8 cellular contexts compared by ENCODE assay signal in genomic region chr3:57597973-57598351, GRCh38. TPM values are rescaled to one million over a fixed set of nuclear protein-coding genes. Genes with fewer than 3 reads are reported as not detected.
DNase-seq lines count a peak whose midpoint lies in the region; ATAC-seq lines count a peak whose summit lies in the region.

No MANE protein-coding gene starts in this region.

- peaks cover 51 to 61% of the 10 kb centered on the region in 2 donors for H3K4me1 Mint-ChIP-seq in immature natural killer cell

- H3K36me3 Mint-ChIP-seq in immature natural killer cell, result peaks cover 0 to 4% (median 0%) of the 10 kb centered on the region in 3 donors

- no peak for ATAC-seq in HG03139 (IDR thresholded peaks at IDR 0.05; ENCODE audit: unreplicated experiment)

- peaks cover 19 to 24% (median 23%) of the 10 kb centered on the region in 3 donors for H3K27me3 Mint-ChIP-seq in immature natural killer cell (ENCODE audit: low read depth in 3 of 3)

- peak overlapping the region; percentile 100 for H3K27ac Mint-ChIP-seq in immature natural killer cell

- peak overlapping the region; percentile 91 for H3K27ac ChIP-seq in substantia nigra (ENCODE audit: low read depth, low read length, poor library complexity, severe bottlenecking)

- peak; percentile 26 to 40 for DNase-seq in stimulated activated CD4-positive, alpha-beta T cell treated with anti-CD3 and anti-CD28 coated beads, Interleukin-4, amount 100 ng/mL, for 4 hours
- no peak for DNase-seq in stimulated activated CD4-positive, alpha-beta T cell treated with anti-CD3 and anti-CD28 coated beads, Interleukin-4, amount 100 ng/mL, for 24 hours
- DNase-seq in activated gamma-delta T cell treated with Interleukin-2 at 50 U/mL for 16 hours (peak; percentile 26), immature natural killer cell (no peak), substantia nigra (lab: John Stamatoyannopoulos, UW) (no peak), SHP77 (lab: John Stamatoyannopoulos, UW) (no peak), SK-N-DZ (ENCODE audit: low spot score) (no peak)

- peak overlapping the region; percentile 95 to 100 (median 98) for H3K4me3 Mint-ChIP-seq in immature natural killer cell

- no peaks in the 10 kb centered on the region for H3K9me3 Mint-ChIP-seq in immature natural killer cell

RNA-seq across cellular contexts. Expression of gene ARF4, which starts 0.8 kb away (rescaled TPM):
- polyA plus RNA-seq in immature natural killer cell, result 100 to 1,000 TPM; 136 to 221 (median 158) TPM
- polyA plus RNA-seq in SK-N-DZ (2014; cell fraction: cytosol; rRNA removed), result 159 and 163 TPM in 2 replicates
- 71.3 and 78.8 TPM in 2 replicates for polyA plus RNA-seq in SK-N-DZ (2014; cell fraction: nucleus; rRNA removed)

RNA-seq across cellular contexts. Expression of gene PDE12, which starts 41.9 kb away (rescaled TPM):
- 10 to 100 TPM in 2 of 3 donors, 1 to 10 TPM in 1; 7.4 to 21.3 (median 15.3) TPM for polyA plus RNA-seq in immature natural killer cell
- 5.2 and 8.5 TPM in 2 replicates for polyA plus RNA-seq in SK-N-DZ (2014; cell fraction: cytosol; rRNA removed)
- polyA plus RNA-seq in SK-N-DZ (2014; cell fraction: nucleus; rRNA removed), result 3.6 and 4.6 TPM in 2 replicates

RNA-seq across cellular contexts. Expression of gene DNAH12, which starts 53.8 kb away (rescaled TPM):
- polyA plus RNA-seq in immature natural killer cell, result not detected
- not detected in 2 replicates for polyA plus RNA-seq in SK-N-DZ (2014; cell fraction: cytosol; rRNA removed)
- polyA plus RNA-seq in SK-N-DZ (2014; cell fraction: nucleus; rRNA removed), result 0.01 TPM in 1 of 2 replicates, not detected in the other

Comparison
In these comparisons a context has a peak if more than half of its experiments do, and no peak if none do; other contexts are left out.
1. DNase-seq: peak in stimulated activated CD4-positive, alpha-beta T cell treated with anti-CD3 and anti-CD28 coated beads, Interleukin-4, amount 100 ng/mL, for 4 hours (2 of 2) and activated gamma-delta T cell treated with Interleukin-2 at 50 U/mL for 16 hours (single experiment); none in stimulated activated CD4-positive, alpha-beta T cell treated with anti-CD3 and anti-CD28 coated beads, Interleukin-4, amount 100 ng/mL, for 24 hours (single experiment), immature natural killer cell (0 of 3), substantia nigra (0 of 49), SHP77 (0 of 2) and SK-N-DZ (single experiment).